In the genomic region with DNA sequence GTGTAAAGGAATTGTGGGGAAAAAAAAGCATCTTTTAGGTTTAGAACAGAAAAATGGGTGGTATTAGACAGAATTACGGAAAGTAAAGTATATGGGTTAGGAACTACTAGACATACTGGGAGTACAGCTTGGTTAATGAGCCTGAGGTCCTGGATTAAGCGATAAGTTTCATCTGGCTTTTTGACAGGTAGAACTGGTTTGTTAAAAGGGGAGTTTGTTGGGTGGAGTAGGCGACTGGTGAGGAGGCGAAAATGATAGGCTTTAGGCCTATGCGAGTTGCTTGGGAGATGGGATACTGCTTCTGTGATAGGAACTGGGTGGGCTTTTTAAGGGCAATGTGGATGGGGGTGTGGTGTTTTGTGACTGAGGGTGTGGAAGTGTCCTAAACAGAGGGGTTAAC, we compare ENCODE assay signal across 1 cellular context.
TF ChIP-seq lines count a peak whose summit lies in the region.

No MANE protein-coding gene starts in this region.

TF ChIP-seq in K562, 482 proteins besides CTCF, POLR2A, EP300 and RAD21:
- TF ChIP-seq POLR2AphosphoS5 (IDR thresholded peaks at IDR 0.05; ENCODE audit: control insufficient read depth, insufficient read depth, low read depth, low read length), result no peak
- TF ChIP-seq, protein P1, sequence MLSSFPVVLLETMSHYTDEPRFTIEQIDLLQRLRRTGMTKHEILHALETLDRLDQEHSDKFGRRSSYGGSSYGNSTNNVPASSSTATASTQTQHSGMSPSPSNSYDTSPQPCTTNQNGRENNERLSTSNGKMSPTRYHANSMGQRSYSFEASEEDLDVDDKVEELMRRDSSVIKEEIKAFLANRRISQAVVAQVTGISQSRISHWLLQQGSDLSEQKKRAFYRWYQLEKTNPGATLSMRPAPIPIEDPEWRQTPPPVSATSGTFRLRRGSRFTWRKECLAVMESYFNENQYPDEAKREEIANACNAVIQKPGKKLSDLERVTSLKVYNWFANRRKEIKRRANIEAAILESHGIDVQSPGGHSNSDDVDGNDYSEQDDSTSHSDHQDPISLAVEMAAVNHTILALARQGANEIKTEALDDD (IDR thresholded peaks at IDR 0.05), result peak; percentile 62; the same call in 1 of the 2 replicates
TF ChIP-seq in K562: peak in this region for 1.
